In the genomic region with DNA sequence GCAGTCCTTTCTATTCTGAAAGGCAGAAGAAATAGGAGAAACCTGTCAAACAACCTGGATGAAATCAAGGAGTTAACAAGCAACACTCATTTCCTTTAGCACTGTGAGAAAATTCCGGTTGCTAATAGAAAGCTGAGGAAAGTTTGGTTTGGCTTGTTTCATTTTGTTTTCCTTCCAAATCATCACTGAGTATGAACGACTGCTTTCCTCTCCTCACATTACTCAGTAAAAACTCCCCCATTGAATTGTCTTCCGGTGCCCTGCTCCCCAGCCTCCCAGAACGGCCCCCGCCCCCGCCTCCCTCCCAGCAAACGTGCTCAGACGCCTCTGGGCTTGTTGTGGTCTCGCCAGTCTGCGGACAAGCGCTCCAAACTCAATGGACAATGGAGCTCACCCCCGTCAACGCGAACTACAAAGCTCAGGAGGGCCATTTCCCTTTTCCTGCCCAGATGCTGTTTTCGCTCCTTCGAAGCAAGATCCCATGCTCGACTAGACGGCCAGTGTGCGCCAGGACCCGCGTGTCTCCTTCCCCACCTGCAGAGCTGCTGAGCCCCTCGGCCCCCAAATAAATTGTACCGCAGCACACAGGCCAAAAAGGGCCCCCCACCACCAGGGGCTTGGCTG, we compare ENCODE assay signal across 8 cellular contexts. TPM values are rescaled to one million over a fixed set of nuclear protein-coding genes. Genes with fewer than 3 reads are reported as not detected.
DNase-seq lines count a peak whose midpoint lies in the region.

No MANE protein-coding gene starts in this region.

- in situ Hi-C loops in G401 (cut with HindIII; ENCODE audit: low sequenced_read_pairs) = no loop called here

- H3K9ac ChIP-seq in rectal smooth muscle tissue (ENCODE audit: low read length) = peak overlapping the region; percentile 84

- H3K27ac ChIP-seq in rectal smooth muscle tissue (ENCODE audit: low read depth, low read length) = peak overlapping the region; percentile 89

- H3K4me3 ChIP-seq in H7 (ENCODE audit: insufficient read depth, low read depth, low read length) = peak overlapping the region; percentile 91
- peak overlapping the region; percentile 88 for H3K4me3 ChIP-seq in MG63
- peak overlapping the region; percentile 76 for H3K4me3 ChIP-seq in rectal smooth muscle tissue (ENCODE audit: low read length)

- DNase-seq in G401 (ENCODE audit: low spot score) = peak; percentile 69
- peak; percentile 80 for DNase-seq in H7
- DNase-seq in MG63 = peak; percentile 86
- peak; percentile 50 for DNase-seq in T-helper 22 cell (ENCODE audit: low read depth)
- DNase-seq in astrocyte of the hippocampus (ENCODE audit: low read depth, low spot score) = peak; percentile 82
- peak; percentile 76 for DNase-seq in hepatic stellate cell (ENCODE audit: low spot score)
- no peak for DNase-seq in mesenteric fat pad (ENCODE audit: low spot score)

- H3K27me3 ChIP-seq in H7 (ENCODE audit: control insufficient read depth, insufficient read depth, low read length) = no peaks in the 10 kb centered on the region
- no peaks in the 10 kb centered on the region for H3K27me3 ChIP-seq in MG63
- H3K27me3 ChIP-seq in rectal smooth muscle tissue (ENCODE audit: control insufficient read depth, insufficient read depth, low read length) = no peaks in the 10 kb centered on the region

- no peaks in the 10 kb centered on the region for H3K9me3 ChIP-seq in MG63

- peaks cover 2% of the 10 kb centered on the region for H3K4me1 ChIP-seq in rectal smooth muscle tissue (ENCODE audit: control insufficient read depth, insufficient read depth, low read length)

- H3K36me3 ChIP-seq in H7 (replicated peaks; ENCODE audit: control insufficient read depth, insufficient read depth, low read length) (peaks cover 2% of the 10 kb centered on the region), MG63 (peaks cover 7% of the 10 kb centered on the region; the same call in 1 of the 2 replicates), rectal smooth muscle tissue (ENCODE audit: control insufficient read depth, insufficient read depth, low read length) (no peaks in the 10 kb centered on the region)

RNA-seq across cellular contexts. Expression of gene STX6, which starts 0.7 kb away (rescaled TPM):
- total RNA-seq in G401 (2014; rRNA removed; shearing (Covaris generic)) = 17.9 and 28.8 TPM in 2 replicates
- 34.6 and 41.3 TPM in 2 replicates for total RNA-seq in H7 (2014; rRNA removed; shearing (Covaris generic))
- 23.8 and 27.7 TPM in 2 replicates for total RNA-seq in MG63 (2014; rRNA removed; shearing (Covaris generic); ENCODE audit: low replicate concordance)
- 16.6 TPM for total RNA-seq in mesenteric fat pad

RNA-seq across cellular contexts. Expression of gene MR1, which starts 11.9 kb away (rescaled TPM):
- total RNA-seq in G401 (2014; rRNA removed; shearing (Covaris generic)) = 8.3 and 10.6 TPM in 2 replicates
- total RNA-seq in H7 (2014; rRNA removed; shearing (Covaris generic)) = 0.44 TPM in 1 of 2 replicates, not detected in the other
- 7.6 and 15.3 TPM in 2 replicates for total RNA-seq in MG63 (2014; rRNA removed; shearing (Covaris generic); ENCODE audit: low replicate concordance)
- 14.2 TPM for total RNA-seq in mesenteric fat pad
